ENCODE assay signal across 1 cellular context in the genomic region with DNA sequence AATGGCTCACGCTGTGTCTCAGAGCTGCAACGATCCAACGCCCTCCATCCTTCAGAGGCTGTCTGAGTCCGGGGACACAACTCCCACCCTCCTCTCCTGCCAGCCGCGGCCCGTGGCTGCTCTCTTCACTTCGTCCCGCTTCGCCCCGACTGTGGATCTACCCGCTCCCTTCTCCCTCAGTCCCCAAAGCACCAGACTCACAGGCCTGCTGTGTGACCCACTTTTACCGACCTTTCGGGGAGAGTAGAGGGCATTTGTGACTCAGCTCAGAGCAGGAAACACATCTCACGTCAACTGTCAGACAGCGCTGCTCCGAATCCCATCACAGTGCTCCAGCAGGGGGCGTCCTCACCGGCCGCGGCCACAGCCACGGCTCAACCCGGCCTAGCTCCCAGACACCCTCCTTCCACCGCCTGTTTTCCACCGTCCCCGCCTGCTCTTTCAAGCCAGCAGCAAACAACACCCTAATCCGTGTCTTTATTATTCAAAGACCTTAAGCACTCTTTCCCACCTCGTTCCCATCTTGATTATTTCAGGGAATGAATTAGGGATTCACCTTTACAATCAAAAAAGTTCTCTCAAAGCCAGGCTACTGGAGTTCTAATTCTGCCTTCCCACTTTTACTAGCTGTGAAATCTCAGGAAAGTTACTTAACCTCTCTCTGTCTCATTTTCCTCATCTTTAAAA.
TF ChIP-seq lines count a peak whose summit lies in the region.

No MANE protein-coding gene starts in this region.

TF ChIP-seq in HepG2, 621 proteins besides CTCF, POLR2A, EP300 and RAD21 (continued from another document and continues in another):
- TF ChIP-seq, protein P1, sequence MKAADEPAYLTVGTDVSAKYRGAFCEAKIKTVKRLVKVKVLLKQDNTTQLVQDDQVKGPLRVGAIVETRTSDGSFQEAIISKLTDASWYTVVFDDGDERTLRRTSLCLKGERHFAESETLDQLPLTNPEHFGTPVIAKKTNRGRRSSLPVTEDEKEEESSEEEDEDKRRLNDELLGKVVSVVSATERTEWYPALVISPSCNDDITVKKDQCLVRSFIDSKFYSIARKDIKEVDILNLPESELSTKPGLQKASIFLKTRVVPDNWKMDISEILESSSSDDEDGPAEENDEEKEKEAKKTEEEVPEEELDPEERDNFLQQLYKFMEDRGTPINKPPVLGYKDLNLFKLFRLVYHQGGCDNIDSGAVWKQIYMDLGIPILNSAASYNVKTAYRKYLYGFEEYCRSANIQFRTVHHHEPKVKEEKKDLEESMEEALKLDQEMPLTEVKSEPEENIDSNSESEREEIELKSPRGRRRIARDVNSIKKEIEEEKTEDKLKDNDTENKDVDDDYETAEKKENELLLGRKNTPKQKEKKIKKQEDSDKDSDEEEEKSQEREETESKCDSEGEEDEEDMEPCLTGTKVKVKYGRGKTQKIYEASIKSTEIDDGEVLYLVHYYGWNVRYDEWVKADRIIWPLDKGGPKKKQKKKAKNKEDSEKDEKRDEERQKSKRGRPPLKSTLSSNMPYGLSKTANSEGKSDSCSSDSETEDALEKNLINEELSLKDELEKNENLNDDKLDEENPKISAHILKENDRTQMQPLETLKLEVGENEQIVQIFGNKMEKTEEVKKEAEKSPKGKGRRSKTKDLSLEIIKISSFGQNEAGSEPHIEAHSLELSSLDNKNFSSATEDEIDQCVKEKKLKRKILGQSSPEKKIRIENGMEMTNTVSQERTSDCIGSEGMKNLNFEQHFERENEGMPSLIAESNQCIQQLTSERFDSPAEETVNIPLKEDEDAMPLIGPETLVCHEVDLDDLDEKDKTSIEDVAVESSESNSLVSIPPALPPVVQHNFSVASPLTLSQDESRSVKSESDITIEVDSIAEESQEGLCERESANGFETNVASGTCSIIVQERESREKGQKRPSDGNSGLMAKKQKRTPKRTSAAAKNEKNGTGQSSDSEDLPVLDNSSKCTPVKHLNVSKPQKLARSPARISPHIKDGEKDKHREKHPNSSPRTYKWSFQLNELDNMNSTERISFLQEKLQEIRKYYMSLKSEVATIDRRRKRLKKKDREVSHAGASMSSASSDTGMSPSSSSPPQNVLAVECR (CRISPR knock-in tag; IDR thresholded peaks at IDR 0.05; ENCODE audit: borderline replicate concordance): no peak
- TF ChIP-seq PHB2 (IDR thresholded peaks at IDR 0.05; ENCODE audit: partially characterized antibody) (no peak), ZNF607 (CRISPR knock-in tag; IDR thresholded peaks at IDR 0.05; ENCODE audit: borderline replicate concordance) (no peak), ETV5 (CRISPR knock-in tag; IDR thresholded peaks at IDR 0.05; ENCODE audit: borderline replicate concordance) (0 out of 2 replicates have a peak, but pooled peaks have one; percentile 28), ZNF782 (CRISPR knock-in tag; IDR thresholded peaks at IDR 0.05; ENCODE audit: borderline replicate concordance) (no peak), SMC3 (IDR thresholded peaks at IDR 0.05; ENCODE audit: low read length) (no peak), ZNF343 (CRISPR knock-in tag; IDR thresholded peaks at IDR 0.05) (no peak), ZFY (CRISPR knock-in tag; IDR thresholded peaks at IDR 0.05) (0 out of 2 replicates have a peak, but pooled peaks have one; percentile 32), NFRKB (IDR thresholded peaks at IDR 0.05) (no peak), PAXIP1 (CRISPR knock-in tag; conservative IDR thresholded peaks at IDR 0.05) (no peak), SSRP1 (CRISPR knock-in tag; IDR thresholded peaks at IDR 0.05) (0 out of 2 replicates have a peak, but pooled peaks have one; percentile 61), FOSL2 (CRISPR knock-in tag; IDR thresholded peaks at IDR 0.05) (peak; percentile 68), SMAD9 (CRISPR knock-in tag; IDR thresholded peaks at IDR 0.05) (no peak), CENPBD1 (CRISPR knock-in tag; IDR thresholded peaks at IDR 0.05; ENCODE audit: borderline replicate concordance, low read depth) (no peak), ZNF256 (CRISPR knock-in tag; conservative IDR thresholded peaks at IDR 0.05) (no peak), RNF2 (conservative IDR thresholded peaks at IDR 0.05; ENCODE audit: low read depth) (0 out of 2 replicates have a peak, but pooled peaks have one; percentile 47), ZNF101 (CRISPR knock-in tag; IDR thresholded peaks at IDR 0.05; ENCODE audit: borderline replicate concordance, low read depth) (no peak), ZNF589 (CRISPR knock-in tag; conservative IDR thresholded peaks at IDR 0.05) (no peak), SYNCRIP (IDR thresholded peaks at IDR 0.05; ENCODE audit: insufficient read depth, low read depth, low read length) (no peak), GZF1 (CRISPR knock-in tag; IDR thresholded peaks at IDR 0.05) (no peak), ZNF329 (CRISPR knock-in tag; IDR thresholded peaks at IDR 0.05; ENCODE audit: low read depth) (no peak), MBNL3 (CRISPR knock-in tag; conservative IDR thresholded peaks at IDR 0.05) (no peak), IRF1 (CRISPR knock-in tag; IDR thresholded peaks at IDR 0.05; ENCODE audit: low read depth) (no peak), ZNF572 (CRISPR knock-in tag; IDR thresholded peaks at IDR 0.05) (0 out of 2 replicates have a peak, but pooled peaks have one; percentile 22), ZNF317 (CRISPR knock-in tag; IDR thresholded peaks at IDR 0.05) (no peak), ZNF10 (CRISPR knock-in tag; IDR thresholded peaks at IDR 0.05; ENCODE audit: borderline replicate concordance, low read depth) (no peak), ZNF3 (CRISPR knock-in tag; IDR thresholded peaks at IDR 0.05) (no peak), RXRA (CRISPR knock-in tag; IDR thresholded peaks at IDR 0.05) (peak; percentile 38; the same call in 1 of the 2 replicates), ISX (CRISPR knock-in tag; conservative IDR thresholded peaks at IDR 0.05) (no peak), NRL (CRISPR knock-in tag; IDR thresholded peaks at IDR 0.05; ENCODE audit: borderline replicate concordance) (0 out of 2 replicates have a peak, but pooled peaks have one; percentile 27), TBP (CRISPR knock-in tag; IDR thresholded peaks at IDR 0.05) (no peak), ZSCAN21 (CRISPR knock-in tag; IDR thresholded peaks at IDR 0.05; ENCODE audit: borderline replicate concordance) (0 out of 2 replicates have a peak, but pooled peaks have one; percentile 13), ZKSCAN5 (CRISPR knock-in tag; IDR thresholded peaks at IDR 0.05) (no peak), NBN (conservative IDR thresholded peaks at IDR 0.05) (no peak), MTA1 (CRISPR knock-in tag; IDR thresholded peaks at IDR 0.05; ENCODE audit: borderline replicate concordance) (no peak), KIAA2018 (CRISPR knock-in tag; IDR thresholded peaks at IDR 0.05; ENCODE audit: borderline replicate concordance) (no peak), NPAS2 (CRISPR knock-in tag; IDR thresholded peaks at IDR 0.05; ENCODE audit: borderline replicate concordance) (no peak), CREM (IDR thresholded peaks at IDR 0.05) (0 out of 2 replicates have a peak, but pooled peaks have one; percentile 27), CREM (CRISPR knock-in tag; IDR thresholded peaks at IDR 0.05) (no peak), ZNF207 (IDR thresholded peaks at IDR 0.05; ENCODE audit: borderline replicate concordance) (no peak), CCDC6 (CRISPR knock-in tag; IDR thresholded peaks at IDR 0.05) (no peak), ZNF160 (CRISPR knock-in tag; IDR thresholded peaks at IDR 0.05) (0 out of 2 replicates have a peak, but pooled peaks have one; percentile 69), NFE2 (CRISPR knock-in tag; IDR thresholded peaks at IDR 0.05) (no peak)
- TF ChIP-seq, protein P2, sequence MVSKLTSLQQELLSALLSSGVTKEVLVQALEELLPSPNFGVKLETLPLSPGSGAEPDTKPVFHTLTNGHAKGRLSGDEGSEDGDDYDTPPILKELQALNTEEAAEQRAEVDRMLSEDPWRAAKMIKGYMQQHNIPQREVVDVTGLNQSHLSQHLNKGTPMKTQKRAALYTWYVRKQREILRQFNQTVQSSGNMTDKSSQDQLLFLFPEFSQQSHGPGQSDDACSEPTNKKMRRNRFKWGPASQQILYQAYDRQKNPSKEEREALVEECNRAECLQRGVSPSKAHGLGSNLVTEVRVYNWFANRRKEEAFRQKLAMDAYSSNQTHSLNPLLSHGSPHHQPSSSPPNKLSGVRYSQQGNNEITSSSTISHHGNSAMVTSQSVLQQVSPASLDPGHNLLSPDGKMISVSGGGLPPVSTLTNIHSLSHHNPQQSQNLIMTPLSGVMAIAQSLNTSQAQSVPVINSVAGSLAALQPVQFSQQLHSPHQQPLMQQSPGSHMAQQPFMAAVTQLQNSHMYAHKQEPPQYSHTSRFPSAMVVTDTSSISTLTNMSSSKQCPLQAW (CRISPR knock-in tag; IDR thresholded peaks at IDR 0.05): peak; percentile 49; the same call in 1 of the 2 replicates
